In the genomic region with DNA sequence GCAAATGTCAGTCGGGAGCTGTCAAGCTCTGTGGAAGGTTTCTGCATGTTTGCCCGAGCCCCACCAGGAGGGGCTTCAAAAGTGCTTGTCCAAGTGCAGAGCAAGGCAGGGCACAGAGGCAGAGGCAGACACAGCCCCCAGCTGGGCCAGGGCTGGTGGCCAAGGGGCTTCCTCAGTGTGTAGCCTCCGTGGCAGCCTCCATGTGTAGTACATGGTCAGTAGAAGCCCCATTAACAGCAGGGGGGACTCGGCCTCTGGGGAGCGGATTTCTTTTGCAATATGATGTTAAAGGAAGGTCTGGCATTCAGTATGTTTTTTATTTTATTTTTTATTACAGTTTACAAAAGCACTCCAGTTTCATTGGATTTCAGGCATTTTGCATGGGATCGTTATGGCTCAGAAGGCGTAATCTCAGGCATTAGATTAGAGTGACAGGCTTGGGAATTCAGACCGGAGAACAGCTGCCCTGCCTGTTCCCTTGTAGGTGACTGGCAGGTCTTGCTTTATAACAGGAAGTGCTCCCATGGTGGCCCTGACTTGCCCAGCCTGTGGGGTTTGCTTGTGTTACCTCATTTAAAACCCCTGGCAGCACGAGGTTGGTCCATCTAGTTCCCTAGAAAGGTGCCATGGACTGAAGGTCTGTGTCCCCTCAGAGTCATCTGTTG, we compare ENCODE assay signal across 21 cellular contexts.
"Had no signal": no experiment of that assay in that cellular context is flagged by ENCODE, and none has a peak within 500 bp of the region (broad histone marks: within the 10 kb centered on the region; RNA-seq: fewer than 3 reads in every experiment).

No MANE protein-coding gene starts in this region.

- H3K27ac ChIP-seq: SJSA1 had no signal

- H3K4me1 ChIP-seq: SJSA1 had no signal

- H3K9me3 ChIP-seq: SK-N-SH had no signal

- H3K4me3 ChIP-seq: SJSA1 had no signal

- FAIRE-seq: RCC 7860 had no signal

- H3K9ac ChIP-seq: SK-N-SH had no signal

- DNase-seq: KBM-7, MV-4-11, NCI-H1092, NCI-H1105 treated with DMSO at 0.1 percent for 48 hours, NCI-H1436, NCI-H187, NCI-H2029, NCI-H2081 treated with DMSO at 0.1 percent for 48 hours, NCI-H2171, NCI-H226, NCI-H446, NCI-H510A, NCI-H524 treated with DMSO at 0.1 percent for 48 hours, NCI-H69, NCI-H774, Right ventricle myocardium superior, RPMI8226, SIG-M5, SK-N-SH had no signal

- H3K27me3 ChIP-seq: SJSA1 had no signal
